ENCODE assay signal across 1 cellular context in the genomic region with DNA sequence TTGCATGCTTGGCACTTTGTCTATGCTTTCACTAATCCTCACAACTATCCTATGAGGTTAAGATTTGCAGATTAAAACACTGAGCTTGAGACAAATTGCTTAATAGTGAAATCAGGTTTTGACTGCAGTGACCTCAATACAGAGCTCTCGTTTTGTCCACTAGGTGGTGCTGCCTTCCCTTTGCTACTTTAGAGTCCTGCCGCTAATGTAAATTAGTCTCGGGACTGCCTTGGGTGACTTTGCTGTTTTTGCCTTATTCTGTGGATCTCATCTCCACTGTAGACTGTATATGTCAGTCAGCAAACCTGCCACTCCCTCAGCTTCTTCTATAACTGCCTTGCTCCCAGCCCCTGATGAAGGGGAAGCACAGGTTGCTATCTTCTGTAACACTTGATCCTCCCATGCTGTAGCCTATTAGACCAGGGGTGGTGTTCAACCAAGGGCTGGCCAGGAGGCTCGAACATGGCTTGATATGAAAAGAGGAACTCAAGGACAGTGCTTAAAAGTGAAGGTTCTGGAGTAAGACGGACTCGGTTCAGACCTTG.
TF ChIP-seq lines count a peak whose summit lies in the region.

No MANE protein-coding gene starts in this region.

TF ChIP-seq in GM12878, 131 proteins besides CTCF, POLR2A, EP300 and RAD21 (continued from another document and continues in another):
- TF ChIP-seq PRDM15 (CRISPR knock-in tag; IDR thresholded peaks at IDR 0.05): no peak
- no peak for TF ChIP-seq CHD2 (IDR thresholded peaks at IDR 0.05; ENCODE audit: borderline replicate concordance, low read depth, low read length)
- no peak for TF ChIP-seq KLF5 (IDR thresholded peaks at IDR 0.05; ENCODE audit: partially characterized antibody)
- no peak for TF ChIP-seq ZBTB40 (IDR thresholded peaks at IDR 0.05; ENCODE audit: borderline replicate concordance)
- no peak for TF ChIP-seq BMI1 (IDR thresholded peaks at IDR 0.05; ENCODE audit: borderline replicate concordance)
- peak; percentile 62 for TF ChIP-seq SPI1 (IDR thresholded peaks at IDR 0.05; ENCODE audit: borderline replicate concordance, insufficient read depth, low read depth, low read length)
- no peak for TF ChIP-seq MEF2B (IDR thresholded peaks at IDR 0.05; ENCODE audit: partially characterized antibody, poor library complexity, severe bottlenecking)
- TF ChIP-seq POLR2AphosphoS2 (IDR thresholded peaks at IDR 0.05; ENCODE audit: low read depth, low read length): no peak
- TF ChIP-seq JUNB (IDR thresholded peaks at IDR 0.05): peak; percentile 21; the same call in 1 of the 2 replicates
- TF ChIP-seq SMAD1 (IDR thresholded peaks at IDR 0.05; ENCODE audit: low read depth, partially characterized antibody): no peak
- no peak for TF ChIP-seq ZBED1 (IDR thresholded peaks at IDR 0.05; ENCODE audit: borderline replicate concordance)
- no peak for TF ChIP-seq SIX5 (IDR thresholded peaks at IDR 0.05; ENCODE audit: low read depth, low read length, severe bottlenecking)
- TF ChIP-seq NFIC (IDR thresholded peaks at IDR 0.05; ENCODE audit: low read depth, low read length): no peak
- TF ChIP-seq RUNX3 (IDR thresholded peaks at IDR 0.05; ENCODE audit: low read length): peak; percentile 47; the same call in 1 of the 2 replicates
- no peak for TF ChIP-seq KAT2A (conservative IDR thresholded peaks at IDR 0.05; ENCODE audit: control insufficient read depth, low read depth, low read length)
- no peak for TF ChIP-seq CUX1 (IDR thresholded peaks at IDR 0.05; ENCODE audit: insufficient replicate concordance, low read depth, low read length)
- peak; percentile 35; the same call in 1 of the 3 replicates for TF ChIP-seq POU2F2 (IDR thresholded peaks at IDR 0.05; ENCODE audit: borderline replicate concordance, low read depth, low read length)
- TF ChIP-seq TCF7 (IDR thresholded peaks at IDR 0.05; ENCODE audit: borderline replicate concordance): no peak
- no peak for TF ChIP-seq USF1 (IDR thresholded peaks at IDR 0.05; ENCODE audit: borderline replicate concordance, extremely low read length, insufficient read depth, low read depth, low read length)
- TF ChIP-seq SMARCA5 (IDR thresholded peaks at IDR 0.05): peak; percentile 61; the same call in 1 of the 2 replicates
- no peak for TF ChIP-seq RELA (IDR thresholded peaks at IDR 0.05; ENCODE audit: borderline replicate concordance, partially characterized antibody)
- no peak for TF ChIP-seq TAF1 (IDR thresholded peaks at IDR 0.05; ENCODE audit: borderline replicate concordance, low read depth, low read length)
- TF ChIP-seq SUPT20H (IDR thresholded peaks at IDR 0.05; ENCODE audit: borderline replicate concordance, control insufficient read depth, low read depth, low read length): no peak
- TF ChIP-seq NRF1 (conservative IDR thresholded peaks at IDR 0.05; ENCODE audit: low read depth, low read length): no peak
- TF ChIP-seq SMC3 (IDR thresholded peaks at IDR 0.05; ENCODE audit: borderline replicate concordance, low read length): peak; percentile 72; the same call in 1 of the 2 replicates
- no peak for TF ChIP-seq RAD51 (IDR thresholded peaks at IDR 0.05)
- no peak for TF ChIP-seq STAT3 (IDR thresholded peaks at IDR 0.05; ENCODE audit: low read depth, low read length)
- TF ChIP-seq, protein P1, sequence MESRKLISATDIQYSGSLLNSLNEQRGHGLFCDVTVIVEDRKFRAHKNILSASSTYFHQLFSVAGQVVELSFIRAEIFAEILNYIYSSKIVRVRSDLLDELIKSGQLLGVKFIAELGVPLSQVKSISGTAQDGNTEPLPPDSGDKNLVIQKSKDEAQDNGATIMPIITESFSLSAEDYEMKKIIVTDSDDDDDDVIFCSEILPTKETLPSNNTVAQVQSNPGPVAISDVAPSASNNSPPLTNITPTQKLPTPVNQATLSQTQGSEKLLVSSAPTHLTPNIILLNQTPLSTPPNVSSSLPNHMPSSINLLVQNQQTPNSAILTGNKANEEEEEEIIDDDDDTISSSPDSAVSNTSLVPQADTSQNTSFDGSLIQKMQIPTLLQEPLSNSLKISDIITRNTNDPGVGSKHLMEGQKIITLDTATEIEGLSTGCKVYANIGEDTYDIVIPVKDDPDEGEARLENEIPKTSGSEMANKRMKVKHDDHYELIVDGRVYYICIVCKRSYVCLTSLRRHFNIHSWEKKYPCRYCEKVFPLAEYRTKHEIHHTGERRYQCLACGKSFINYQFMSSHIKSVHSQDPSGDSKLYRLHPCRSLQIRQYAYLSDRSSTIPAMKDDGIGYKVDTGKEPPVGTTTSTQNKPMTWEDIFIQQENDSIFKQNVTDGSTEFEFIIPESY (IDR thresholded peaks at IDR 0.05): no peak
- TF ChIP-seq NKRF (conservative IDR thresholded peaks at IDR 0.05): no peak
- TF ChIP-seq YY1 (IDR thresholded peaks at IDR 0.05; ENCODE audit: low read depth, low read length): 0 out of 2 replicates have a peak, but pooled peaks have one; percentile 31
- no peak for TF ChIP-seq CBFB (IDR thresholded peaks at IDR 0.05; ENCODE audit: low read depth)
- no peak for TF ChIP-seq REST (IDR thresholded peaks at IDR 0.05; ENCODE audit: low read depth, low read length)
